18 cellular contexts compared by ENCODE assay signal in genomic region chr2:226466589-226466988, GRCh38.
A peak's percentile ranks its signal among the peaks of the same experiment; 100 is the strongest.
DNase-seq lines count a peak whose midpoint lies in the region; ATAC-seq and TF ChIP-seq lines count a peak whose summit lies in the region.
"Had no signal": no experiment of that assay in that cellular context is flagged by ENCODE, and none has a peak within 500 bp of the region (broad histone marks: within the 10 kb centered on the region; RNA-seq: fewer than 3 reads in every experiment).

No MANE protein-coding gene starts in this region.

- H3K4me1 ChIP-seq in GM23338 (ENCODE audit: insufficient read depth) (no peaks in the 10 kb centered on the region), Panc1 (ENCODE audit: control insufficient read depth, insufficient read depth, low read length) (no peaks in the 10 kb centered on the region), neural progenitor cell (peaks cover 7% of the 10 kb centered on the region)
- H3K4me1 ChIP-seq in effector memory CD4-positive, alpha-beta T cell (ENCODE audit: control insufficient read depth, insufficient read depth, low read length, poor library complexity, severe bottlenecking), result no peaks in the 10 kb centered on the region
- H3K4me1 ChIP-seq: Peyer's patch had no signal

- H3K27me3 ChIP-seq in GM23338 (ENCODE audit: insufficient read depth), result no peaks in the 10 kb centered on the region
- H3K27me3 ChIP-seq in Panc1 (ENCODE audit: control insufficient read depth, insufficient read depth, low read length), result no peaks in the 10 kb centered on the region
- H3K27me3 ChIP-seq in neural progenitor cell, result no peaks in the 10 kb centered on the region
- H3K27me3 ChIP-seq in effector memory CD4-positive, alpha-beta T cell (replicated peaks; ENCODE audit: control insufficient read depth, insufficient read depth, low read length, poor library complexity, severe bottlenecking), result no peaks in the 10 kb centered on the region
- H3K27me3 ChIP-seq: Peyer's patch had no signal

- in situ Hi-C loops in Panc1 (cut with HindIII; ENCODE audit: low pct_unique_long_range_greater_than_20kb, low sequenced_read_pairs), result no loop called here

- ATAC-seq in GM23338 (no peak), Panc1 (no peak)
- ATAC-seq in activated CD8-positive, alpha-beta memory T cell treated with anti-CD3 and anti-CD28 coated beads, Interleukin-2, amount 10 ng/mL, durations not matched to agents 7 days and 5 days, result no peak
- ATAC-seq: K562 had no signal

- H3K4me1 Mint-ChIP-seq in GM23338, result no peaks in the 10 kb centered on the region
- no peaks in the 10 kb centered on the region for H3K4me1 Mint-ChIP-seq in neural progenitor cell
- no peaks in the 10 kb centered on the region for H3K4me1 Mint-ChIP-seq in activated CD8-positive, alpha-beta memory T cell treated with anti-CD3 and anti-CD28 coated beads, Interleukin-2, amount 10 ng/mL, durations not matched to agents 7 days and 5 days
- H3K4me1 Mint-ChIP-seq: CD4-positive, CD25-positive, alpha-beta regulatory T cell had no signal

- peak; percentile 16 for DNase-seq in GM23338 (ENCODE audit: low spot score)
- DNase-seq in Panc1 (ENCODE audit: low read depth, low spot score), result no peak
- DNase-seq in kidney glomerular epithelial cell (lab: John Stamatoyannopoulos, UW), result peak; percentile 48
- DNase-seq in neural progenitor cell (ENCODE audit: low spot score), result peak; percentile 29
- no peak for DNase-seq in activated CD8-positive, alpha-beta memory T cell treated with anti-CD3 and anti-CD28 coated beads, Interleukin-2, amount 10 ng/mL, durations not matched to agents 7 days and 5 days
- DNase-seq in effector memory CD4-positive, alpha-beta T cell, result no peak
- DNase-seq in cerebellar cortex (ENCODE audit: low spot score), result no peak
- DNase-seq: AML-193; Calu3; CD4-positive, CD25-positive, alpha-beta regulatory T cell; DMS79 treated with DMSO at 0.1 percent for 48 hours; GDM1; NCI-H1092 treated with DMSO at 0.1 percent for 48 hours; NCI-H1694; NCI-H82; Peyer's patch; SIG-M5 had no signal

- no peaks in the 10 kb centered on the region for H3K27me3 Mint-ChIP-seq in GM23338 (ENCODE audit: insufficient read depth, low read depth, poor library complexity)
- no peaks in the 10 kb centered on the region for H3K27me3 Mint-ChIP-seq in neural progenitor cell (ENCODE audit: insufficient read depth, low read depth)
- peaks cover 5% of the 10 kb centered on the region for H3K27me3 Mint-ChIP-seq in activated CD8-positive, alpha-beta memory T cell treated with anti-CD3 and anti-CD28 coated beads, Interleukin-2, amount 10 ng/mL, durations not matched to agents 7 days and 5 days

- no peak overlapping the region for H3K9ac ChIP-seq in neural progenitor cell

- H3K9me2 ChIP-seq in GM23338 (ENCODE audit: insufficient read depth), result no peaks in the 10 kb centered on the region

- intact Hi-C loops in Panc1 (cut with micrococcal nuclease; ENCODE audit: unreplicated experiment), result no loop called here

- H3K4me2 ChIP-seq in GM23338, result no peak overlapping the region
- H3K4me2 ChIP-seq in neural progenitor cell, result no peak overlapping the region

- H4K20me1 ChIP-seq in GM23338 (replicated peaks; ENCODE audit: insufficient read depth) (no peaks in the 10 kb centered on the region), neural progenitor cell (ENCODE audit: low read depth) (no peaks in the 10 kb centered on the region)

- H3K79me2 ChIP-seq in GM23338 (replicated peaks; ENCODE audit: insufficient read depth), result no peaks in the 10 kb centered on the region
- H3K79me2 ChIP-seq in neural progenitor cell (ENCODE audit: low read depth), result no peaks in the 10 kb centered on the region

- H3K36me3 Mint-ChIP-seq in GM23338 (ENCODE audit: low read depth) (no peaks in the 10 kb centered on the region), neural progenitor cell (no peaks in the 10 kb centered on the region)
- H3K36me3 Mint-ChIP-seq in activated CD8-positive, alpha-beta memory T cell treated with anti-CD3 and anti-CD28 coated beads, Interleukin-2, amount 10 ng/mL, durations not matched to agents 7 days and 5 days, result no peaks in the 10 kb centered on the region
- H3K36me3 Mint-ChIP-seq: CD4-positive, CD25-positive, alpha-beta regulatory T cell had no signal

- H3K4me3 ChIP-seq in GM23338 (no peak overlapping the region), Panc1 (ENCODE audit: low read depth in 2 of 2, low read length in 2 of 2) (no peak overlapping the region), neural progenitor cell (no peak overlapping the region)
- no peak overlapping the region for H3K4me3 ChIP-seq in effector memory CD4-positive, alpha-beta T cell (ENCODE audit: insufficient read depth, low read depth, low read length, poor library complexity, severe bottlenecking)
- H3K4me3 ChIP-seq: K562, Peyer's patch had no signal

- H3K9me3 Mint-ChIP-seq in GM23338 (no peaks in the 10 kb centered on the region), neural progenitor cell (peaks cover 10% of the 10 kb centered on the region)
- no peaks in the 10 kb centered on the region for H3K9me3 Mint-ChIP-seq in activated CD8-positive, alpha-beta memory T cell treated with anti-CD3 and anti-CD28 coated beads, Interleukin-2, amount 10 ng/mL, durations not matched to agents 7 days and 5 days (ENCODE audit: low read depth)

- no TSS peak for BruUV-seq in Panc1 (replicated peaks; lab: Mats Ljungman, UMichigan)

- H3F3A ChIP-seq in GM23338 (replicated peaks; ENCODE audit: low read depth), result no peaks in the 10 kb centered on the region
- H3F3A ChIP-seq in neural progenitor cell (ENCODE audit: low read depth), result no peaks in the 10 kb centered on the region

- H3K4me3 Mint-ChIP-seq in GM23338 (no peak overlapping the region), neural progenitor cell (no peak overlapping the region)
- H3K4me3 Mint-ChIP-seq in activated CD8-positive, alpha-beta memory T cell treated with anti-CD3 and anti-CD28 coated beads, Interleukin-2, amount 10 ng/mL, durations not matched to agents 7 days and 5 days, result no peak overlapping the region
- H3K4me3 Mint-ChIP-seq: CD4-positive, CD25-positive, alpha-beta regulatory T cell had no signal

- no peak overlapping the region for H3K27ac ChIP-seq in GM23338 (ENCODE audit: low read depth)
- H3K27ac ChIP-seq in Panc1 (ENCODE audit: low read length), result peak overlapping the region; percentile 12; the same call in 1 of the 2 replicates
- no peak overlapping the region for H3K27ac ChIP-seq in neural progenitor cell
- no peak overlapping the region for H3K27ac ChIP-seq in effector memory CD4-positive, alpha-beta T cell (ENCODE audit: insufficient read depth, low read length, poor library complexity, severe bottlenecking)
- H3K27ac ChIP-seq: Peyer's patch had no signal

- CTCF ChIA-PET in Panc1 (lab: Charles Lee), result no interaction called here
- CTCF ChIA-PET in activated CD8-positive, alpha-beta memory T cell treated with anti-CD3 and anti-CD28 coated beads, Interleukin-2, amount 10 ng/mL, durations not matched to agents 7 days and 5 days (lab: Charles Lee), result no interaction called here

- H2AFZ ChIP-seq in GM23338 (no peak overlapping the region), neural progenitor cell (replicated peaks) (no peak overlapping the region)

- POLR2A ChIA-PET in Panc1 (lab: Charles Lee), result no interaction called here

- H3K36me3 ChIP-seq in GM23338 (ENCODE audit: insufficient read depth) (no peaks in the 10 kb centered on the region), Panc1 (ENCODE audit: control insufficient read depth, insufficient read depth, low read length) (no peaks in the 10 kb centered on the region), neural progenitor cell (no peaks in the 10 kb centered on the region)
- no peaks in the 10 kb centered on the region for H3K36me3 ChIP-seq in effector memory CD4-positive, alpha-beta T cell (ENCODE audit: control insufficient read depth, insufficient read depth, low read length)
- H3K36me3 ChIP-seq: Peyer's patch had no signal

- H3K9me3 ChIP-seq in Panc1 (ENCODE audit: control insufficient read depth, insufficient read depth, low read depth, low read length) (no peaks in the 10 kb centered on the region; the same call in 1 of the 2 replicates), neural progenitor cell (ENCODE audit: low read depth) (no peaks in the 10 kb centered on the region)
- H3K9me3 ChIP-seq in effector memory CD4-positive, alpha-beta T cell (ENCODE audit: control insufficient read depth, low read length), result no peaks in the 10 kb centered on the region
- H3K9me3 ChIP-seq: Peyer's patch had no signal

- TF ChIP-seq CTCF in GM23338 (conservative IDR thresholded peaks at IDR 0.05; ENCODE audit: low read depth in 2 of 2) (no peak), Panc1 (IDR thresholded peaks at IDR 0.05) (no peak), neural progenitor cell (IDR thresholded peaks at IDR 0.05) (no peak)

- H3K27ac Mint-ChIP-seq in GM23338, result no peak overlapping the region
- no peak overlapping the region for H3K27ac Mint-ChIP-seq in neural progenitor cell
- H3K27ac Mint-ChIP-seq in activated CD8-positive, alpha-beta memory T cell treated with anti-CD3 and anti-CD28 coated beads, Interleukin-2, amount 10 ng/mL, durations not matched to agents 7 days and 5 days, result no peak overlapping the region
- H3K27ac Mint-ChIP-seq: CD4-positive, CD25-positive, alpha-beta regulatory T cell had no signal

TF ChIP-seq in GM23338, 12 proteins besides CTCF, POLR2A, EP300 and RAD21 (continues in another document):
- TF ChIP-seq EZH2phosphoT487 (IDR thresholded peaks at IDR 0.05; ENCODE audit: unreplicated experiment) (no peak), JUNB (IDR thresholded peaks at IDR 0.05; ENCODE audit: unreplicated experiment) (no peak), ZNF114 (CRISPR knock-in tag; IDR thresholded peaks at IDR 0.05) (no peak), STAT1 (IDR thresholded peaks at IDR 0.05; ENCODE audit: unreplicated experiment) (no peak)

Comparison
In these comparisons a context has a peak if more than half of its experiments do, and no peak if none do; other contexts are left out.
1. DNase-seq: peak in GM23338 (single experiment), kidney glomerular epithelial cell (single experiment) and neural progenitor cell (single experiment); none in Panc1 (single experiment), activated CD8-positive, alpha-beta memory T cell treated with anti-CD3 and anti-CD28 coated beads, Interleukin-2, amount 10 ng/mL, durations not matched to agents 7 days and 5 days (single experiment), effector memory CD4-positive, alpha-beta T cell (0 of 3) and cerebellar cortex (single experiment).